In the genomic region with DNA sequence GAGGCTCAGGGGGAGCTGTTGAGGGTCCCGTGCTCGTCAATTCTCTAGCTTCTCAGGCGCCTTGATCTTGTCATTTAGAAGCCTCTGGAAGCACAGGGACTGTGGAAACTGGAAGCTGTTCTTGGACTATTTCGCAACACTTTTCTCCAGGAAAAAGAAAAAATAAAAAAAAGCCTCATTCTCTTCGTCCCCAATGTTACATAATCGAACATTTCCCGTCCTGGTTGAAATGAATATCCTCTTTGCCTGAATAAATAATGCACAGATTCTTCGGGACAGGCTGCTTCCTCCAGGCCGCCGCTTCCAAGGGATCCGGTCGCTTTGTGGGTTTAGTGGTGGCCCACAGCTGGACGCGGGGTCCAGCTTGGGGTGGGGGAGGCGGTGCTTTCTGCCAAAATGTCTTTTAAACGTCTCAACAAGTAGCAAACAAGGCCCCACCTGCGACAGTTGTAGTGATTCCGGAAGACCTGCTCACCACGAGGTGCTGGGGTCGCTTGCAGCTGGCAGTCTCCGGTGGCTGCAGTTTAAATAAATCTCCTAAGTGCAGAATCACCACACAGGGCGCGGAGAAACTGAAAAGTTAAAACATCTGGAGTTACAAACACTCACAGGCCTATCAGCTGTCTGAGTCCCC, we compare ENCODE assay signal across 11 cellular contexts.
DNase-seq lines count a peak whose midpoint lies in the region; ATAC-seq and TF ChIP-seq lines count a peak whose summit lies in the region.
"Had no signal": no experiment of that assay in that cellular context is flagged by ENCODE, and none has a peak within 500 bp of the region (broad histone marks: within the 10 kb centered on the region; RNA-seq: fewer than 3 reads in every experiment).

No MANE protein-coding gene starts in this region.

- H3K4me1 ChIP-seq in left ventricle myocardium inferior (peaks cover 4% of the 10 kb centered on the region), gastrocnemius medialis (peaks cover 0 to 8% of the 10 kb centered on the region in 2 donors)

- peak; percentile 11 for DNase-seq in EH (ENCODE audit: low read depth)
- DNase-seq in OCI-M1 (lab: John Stamatoyannopoulos, UW) = peak; percentile 6
- peak; percentile 15 for DNase-seq in left ventricle myocardium inferior
- no peak for DNase-seq in gastrocnemius medialis
- DNase-seq in SK-N-DZ (ENCODE audit: low spot score) = no peak
- DNase-seq in GM10266 (ENCODE audit: extremely low spot score) = no peak
- DNase-seq: H7 had no signal

- H3K27me3 ChIP-seq in left ventricle myocardium inferior (ENCODE audit: low read depth) = peaks cover 23% of the 10 kb centered on the region
- H3K27me3 ChIP-seq in gastrocnemius medialis = no peaks in the 10 kb centered on the region

- H3K9me3 ChIP-seq in left ventricle myocardium inferior (replicated peaks) (no peaks in the 10 kb centered on the region), gastrocnemius medialis (no peaks in the 10 kb centered on the region)

- no peak for TF ChIP-seq POLR2A in gastrocnemius medialis (IDR thresholded peaks at IDR 0.05)

- in situ Hi-C loops in gastrocnemius medialis (cut with MboI; ENCODE audit: low sequenced_read_pairs in 4 of 4) = loop anchor here in 1 of 4 donors (10.0 to 25.0 kb wide), 2 partner anchors 443 to 581 kb away; no protein-coding TSS in a partner anchor

- ATAC-seq in gastrocnemius medialis (peak; percentile 42 to 45), HG03520 (IDR thresholded peaks at IDR 0.05; ENCODE audit: unreplicated experiment) (no peak), HG02840 (IDR thresholded peaks at IDR 0.05; ENCODE audit: low FRiP score, unreplicated experiment) (no peak)
- ATAC-seq: Panc1 had no signal

- peak overlapping the region; percentile 81 for H3K27ac ChIP-seq in left ventricle myocardium inferior (replicated peaks)
- peak overlapping the region; percentile 36 to 55 (median 45) for H3K27ac ChIP-seq in gastrocnemius medialis
- H3K27ac ChIP-seq: KMS-11 had no signal

- H3K4me3 ChIP-seq in left ventricle myocardium inferior = peak overlapping the region; percentile 42
- peak overlapping the region; percentile 24 to 58 (median 42) for H3K4me3 ChIP-seq in gastrocnemius medialis

- no peak for TF ChIP-seq CTCF in left ventricle myocardium inferior (IDR thresholded peaks at IDR 0.05; ENCODE audit: borderline replicate concordance)
- no peak for TF ChIP-seq CTCF in gastrocnemius medialis (IDR thresholded peaks at IDR 0.05 in 4 of 5, conservative IDR thresholded peaks at IDR 0.05 in 1 of 5)
- no peak for TF ChIP-seq CTCF in GM10266 (IDR thresholded peaks at IDR 0.05; ENCODE audit: control insufficient read depth, insufficient read depth, low read depth, missing control alignments)

- H3K36me3 ChIP-seq in left ventricle myocardium inferior = no peaks in the 10 kb centered on the region
- no peaks in the 10 kb centered on the region for H3K36me3 ChIP-seq in gastrocnemius medialis

- intact Hi-C loops in left ventricle myocardium inferior (cut with micrococcal nuclease) = no loop called here
- intact Hi-C loops in gastrocnemius medialis (cut with DNase I; ENCODE audit: low total_unique reads) = loop anchor here (5.0 kb wide), 1 partner anchor 446 kb away; no protein-coding TSS in a partner anchor

Comparison
In these comparisons a context has a peak if more than half of its experiments do, and no peak if none do; other contexts are left out.
1. DNase-seq: peak in EH (single experiment), OCI-M1 (single experiment) and left ventricle myocardium inferior (single experiment); none in gastrocnemius medialis (0 of 2), SK-N-DZ (single experiment) and GM10266 (single experiment).
2. ATAC-seq: peak in gastrocnemius medialis (2 of 2); none in HG03520 (single experiment) and HG02840 (single experiment).